In the genomic region with DNA sequence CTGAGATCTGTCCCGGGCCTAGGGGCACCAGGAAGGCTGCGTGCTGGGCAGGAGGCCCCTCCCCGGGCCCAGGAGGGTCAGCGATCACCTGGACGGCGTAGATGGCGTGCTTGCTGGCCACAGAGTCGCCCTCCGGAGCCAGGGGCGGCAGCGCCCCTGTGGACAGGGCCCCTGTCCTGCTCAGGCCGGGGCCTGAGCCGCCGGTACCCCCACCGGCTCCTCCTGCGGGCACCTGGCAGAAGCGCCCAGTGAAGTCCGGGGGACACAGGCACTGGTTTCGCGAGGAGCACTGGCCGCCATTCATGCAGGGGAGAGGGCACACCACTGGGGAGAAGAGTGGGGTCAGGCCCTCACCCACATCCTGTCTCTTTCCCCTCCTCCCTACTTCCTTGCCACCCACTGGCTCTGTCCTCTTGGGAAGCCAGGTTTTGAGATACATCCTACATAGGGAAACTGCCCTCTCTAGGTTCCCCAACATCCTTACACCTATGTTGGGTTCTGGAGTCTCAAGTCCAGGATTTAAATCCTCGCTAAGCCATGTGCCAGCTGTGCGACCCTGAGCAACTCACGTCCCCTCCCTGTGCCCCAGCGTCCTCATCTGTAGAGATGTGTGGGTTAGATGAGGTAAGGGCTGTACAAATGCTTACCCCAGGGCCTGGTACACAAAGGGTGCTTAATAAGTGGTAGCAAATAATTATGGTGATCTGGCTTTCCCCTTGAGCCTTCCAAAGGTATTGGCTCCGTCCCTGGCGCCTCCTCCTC, we compare ENCODE assay signal across 11 cellular contexts. TPM values are rescaled to one million over a fixed set of nuclear protein-coding genes. Genes with fewer than 3 reads are reported as not detected.
DNase-seq lines count a peak whose midpoint lies in the region; ATAC-seq, FAIRE-seq and TF ChIP-seq lines count a peak whose summit lies in the region.
"Had no signal": no experiment of that assay in that cellular context is flagged by ENCODE, and none has a peak within 500 bp of the region (broad histone marks: within the 10 kb centered on the region; RNA-seq: fewer than 3 reads in every experiment).

No MANE protein-coding gene starts in this region.

- H3K27ac Mint-ChIP-seq in activated CD4-positive, alpha-beta T cell treated with anti-CD3 and anti-CD28 coated beads, Interleukin-2, amount 10 ng/mL, durations not matched to agents 7 days and 5 days = peak overlapping the region; percentile 84
- peak overlapping the region; percentile 61 for H3K27ac Mint-ChIP-seq in stimulated activated memory B cell treated with anti-CD40 and anti-IgM and Interleukin-4, amounts not matched to agents 10 μg/mL and 1 μg/mL and 100 μg/mL, for 72 hours

- TF ChIP-seq RAD21 in H1 (IDR thresholded peaks at IDR 0.05 in 1 of 2, conservative IDR thresholded peaks at IDR 0.05 in 1 of 2; ENCODE audit: low read depth in 2 of 2, low read length in 2 of 2) = no peak

- H3K4me1 Mint-ChIP-seq in activated CD4-positive, alpha-beta T cell treated with anti-CD3 and anti-CD28 coated beads, Interleukin-2, amount 10 ng/mL, durations not matched to agents 7 days and 5 days = peaks cover 62% of the 10 kb centered on the region
- peaks cover 60% of the 10 kb centered on the region for H3K4me1 Mint-ChIP-seq in stimulated activated memory B cell treated with anti-CD40 and anti-IgM and Interleukin-4, amounts not matched to agents 10 μg/mL and 1 μg/mL and 100 μg/mL, for 72 hours

- H3K9me3 ChIP-seq in Peyer's patch (no peaks in the 10 kb centered on the region), H1 (ENCODE audit: insufficient read depth in 2 of 2, low read depth in 1 of 2, low read length in 1 of 2) (no peaks in the 10 kb centered on the region)

- H2BK5ac ChIP-seq in H1 (ENCODE audit: low read depth, low read length) = 0 out of 2 replicates have a peak overlapping the region, but pooled peaks have one; percentile 35

- no peaks in the 10 kb centered on the region for H3K27me3 ChIP-seq in Peyer's patch
- H3K27me3 ChIP-seq in H1 (replicated peaks in 1 of 4; ENCODE audit: control insufficient read depth in 3 of 4, extremely low read depth in 1 of 4, insufficient read depth in 3 of 4, low read length in 3 of 4) = peaks cover 0 to 25% (median 16%) of the 10 kb centered on the region in 4 experiments; a peak in 5 of 7 replicates

- H3K79me2 ChIP-seq in H1 (ENCODE audit: control insufficient read depth in 1 of 2, insufficient read depth in 2 of 2, low read length in 2 of 2) = no peaks in the 10 kb centered on the region

- H3K36me3 ChIP-seq in Peyer's patch (no peaks in the 10 kb centered on the region), H1 (ENCODE audit: control insufficient read depth in 2 of 4, insufficient read depth in 4 of 4, low read length in 3 of 4) (no peaks in the 10 kb centered on the region)

- no peaks in the 10 kb centered on the region for H3K9me3 Mint-ChIP-seq in activated CD4-positive, alpha-beta T cell treated with anti-CD3 and anti-CD28 coated beads, Interleukin-2, amount 10 ng/mL, durations not matched to agents 7 days and 5 days
- no peaks in the 10 kb centered on the region for H3K9me3 Mint-ChIP-seq in stimulated activated memory B cell treated with anti-CD40 and anti-IgM and Interleukin-4, amounts not matched to agents 10 μg/mL and 1 μg/mL and 100 μg/mL, for 72 hours

- peak overlapping the region; percentile 58 for H3K4me3 Mint-ChIP-seq in activated CD4-positive, alpha-beta T cell treated with anti-CD3 and anti-CD28 coated beads, Interleukin-2, amount 10 ng/mL, durations not matched to agents 7 days and 5 days
- H3K4me3 Mint-ChIP-seq in stimulated activated memory B cell treated with anti-CD40 and anti-IgM and Interleukin-4, amounts not matched to agents 10 μg/mL and 1 μg/mL and 100 μg/mL, for 72 hours = no peak overlapping the region

- TF ChIP-seq POLR2A in Peyer's patch (IDR thresholded peaks at IDR 0.05) (no peak), H1 (IDR thresholded peaks at IDR 0.05; ENCODE audit: control extremely low read depth in 1 of 2, low read depth in 2 of 2, low read length in 2 of 2) (no peak)

- FAIRE-seq in H1 (lab: Jason Lieb, UNC) = no peak
- FAIRE-seq: GM19239, TTC549 had no signal

- H2AFZ ChIP-seq in H1 (ENCODE audit: low read length) = no peak overlapping the region

- WGBS in H1 (ENCODE audit: extremely low coverage in 1 of 2, insufficient coverage in 1 of 2, insufficient read length in 1 of 2, insufficient replicate concordance in 2 of 2, low coverage in 1 of 2, low lambda C conversion rate in 2 of 2, missing lambda C conversion rate in 1 of 2), 2 experiments = 66% methylated on average over 23 of the region's 27 CpGs; no CpG with 5 or more reads in 1 of the 2 experiments

- H3K23me2 ChIP-seq in H1 (ENCODE audit: low read depth, low read length) = peaks cover 10% of the 10 kb centered on the region; the same call in 1 of the 2 replicates

- no peak for DNase-seq in activated CD4-positive, alpha-beta T cell treated with anti-CD3 and anti-CD28 coated beads, Interleukin-2, amount 10 ng/mL, durations not matched to agents 7 days and 5 days
- DNase-seq in activated CD4-positive, alpha-beta T cell treated with anti-CD3 and anti-CD28 coated beads, Interleukin-2, amount 50 U/mL, for 4 hours = no peak
- DNase-seq in Peyer's patch = no peak
- DNase-seq in H1 (ENCODE audit: low read depth in 1 of 2, low spot score in 2 of 2) = no peak
- no peak for DNase-seq in NK-92 (lab: John Stamatoyannopoulos, UW; ENCODE audit: unreplicated experiment)
- DNase-seq in glomerular visceral epithelial cell (ENCODE audit: extremely low spot score) = no peak
- DNase-seq in NCI-H2081 treated with DMSO at 0.1 percent for 48 hours (lab: John Stamatoyannopoulos, UW) = no peak
- DNase-seq: NCI-H1694 treated with DMSO at 0.1 percent for 48 hours had no signal

- no peak overlapping the region for H3K14ac ChIP-seq in H1 (ENCODE audit: insufficient read length)

- H3K4me1 ChIP-seq in Peyer's patch (peaks cover 14 to 66% (median 21%) of the 10 kb centered on the region in 4 donors), H1 (replicated peaks in 1 of 4; ENCODE audit: control insufficient read depth in 3 of 4, insufficient read depth in 4 of 4, low read length in 3 of 4) (peaks cover 0 to 47% (median 35%) of the 10 kb centered on the region in 4 experiments; a peak in 6 of 7 replicates)

- H3K56ac ChIP-seq in H1 (replicated peaks; ENCODE audit: insufficient read length, low read depth, low read length) = peak overlapping the region; percentile 40

- CTCF ChIA-PET in activated CD4-positive, alpha-beta T cell treated with anti-CD3 and anti-CD28 coated beads, Interleukin-2, amount 10 ng/mL, durations not matched to agents 7 days and 5 days (lab: Charles Lee) = interaction anchor here (1.2 to 4.5 kb wide), 5 partner anchors 11 to 52 kb away, joined by 3 to 37 read pairs (median 4); partner anchors contain the start of genes FAM89B and ZNRD2
- CTCF ChIA-PET in H1 (lab: Charles Lee; ENCODE audit: partially characterized antibody) = interaction anchor here (1.1 to 6.9 kb wide), 9 partner anchors 9 to 60 kb away, joined by 3 to 78 read pairs (median 4); partner anchors contain the start of genes EHBP1L1, FAM89B, MAP3K11 and ZNRD2

- H3K4me2 ChIP-seq in H1 (ENCODE audit: insufficient read depth in 1 of 2, low read depth in 2 of 2, low read length in 2 of 2) = peak overlapping the region; percentile 57 to 72

- no peak for TF ChIP-seq EP300 in H1 (IDR thresholded peaks at IDR 0.05; ENCODE audit: borderline replicate concordance in 1 of 2, low read depth in 2 of 2, low read length in 2 of 2)

- ATAC-seq in stimulated activated memory B cell treated with anti-CD40 and anti-IgM and Interleukin-4, amounts not matched to agents 10 μg/mL and 1 μg/mL and 100 μg/mL, for 72 hours = no peak

- peak overlapping the region; percentile 45 for H4K8ac ChIP-seq in H1 (ENCODE audit: extremely low read depth, insufficient read depth, low read length)

- H3K9ac ChIP-seq in H1 (replicated peaks in 1 of 4; ENCODE audit: extremely low read depth in 1 of 4, low read depth in 3 of 4, low read length in 3 of 4) = no peak overlapping the region; a peak in 1 of 7 replicates

- peaks cover 15% of the 10 kb centered on the region for H3K36me3 Mint-ChIP-seq in activated CD4-positive, alpha-beta T cell treated with anti-CD3 and anti-CD28 coated beads, Interleukin-2, amount 10 ng/mL, durations not matched to agents 7 days and 5 days (ENCODE audit: low read depth)
- H3K36me3 Mint-ChIP-seq in stimulated activated memory B cell treated with anti-CD40 and anti-IgM and Interleukin-4, amounts not matched to agents 10 μg/mL and 1 μg/mL and 100 μg/mL, for 72 hours = no peaks in the 10 kb centered on the region

- H3K18ac ChIP-seq in H1 (ENCODE audit: extremely low read depth, low read length) = no peak overlapping the region

- H3K79me1 ChIP-seq in H1 (ENCODE audit: low read depth, low read length) = no peaks in the 10 kb centered on the region

- TF ChIP-seq CTCF in Peyer's patch (IDR thresholded peaks at IDR 0.05) (no peak), H1 (IDR thresholded peaks at IDR 0.05; ENCODE audit: control extremely low read depth in 1 of 3, insufficient read depth in 1 of 3, low read depth in 1 of 3, low read length in 3 of 3) (no peak)

- 0 out of 2 replicates have a peak overlapping the region, but pooled peaks have one; percentile 60 for H2AK5ac ChIP-seq in H1 (ENCODE audit: low read depth, low read length)

- peak overlapping the region; percentile 90; the same call in 1 of the 2 replicates for H2BK15ac ChIP-seq in H1 (ENCODE audit: low read length)

- H4K91ac ChIP-seq in H1 (replicated peaks; ENCODE audit: insufficient read length, low read length) = peak overlapping the region; percentile 23

- POLR2A ChIA-PET in activated CD4-positive, alpha-beta T cell treated with anti-CD3 and anti-CD28 coated beads, Interleukin-2, amount 10 ng/mL, durations not matched to agents 7 days and 5 days (lab: Charles Lee) = no interaction called here
- POLR2A ChIA-PET in H1 (lab: Charles Lee; ENCODE audit: partially characterized antibody) = interaction anchor here (1.0 to 1.8 kb wide), 4 partner anchors 17 to 23 kb away, joined by 3 to 10 read pairs (median 3); partner anchors contain the start of gene FAM89B

- no peak overlapping the region for H3K4ac ChIP-seq in H1 (replicated peaks; ENCODE audit: insufficient read length, low read depth, low read length)

- H3K23ac ChIP-seq in H1 (ENCODE audit: insufficient read length) = no peak overlapping the region

- H4K20me1 ChIP-seq in H1 (replicated peaks in 1 of 2; ENCODE audit: control insufficient read depth in 1 of 2, insufficient read depth in 2 of 2, low read length in 2 of 2) = peaks cover 0 to 2% of the 10 kb centered on the region in 2 experiments

- H3K4me3 ChIP-seq in Peyer's patch = peak overlapping the region in 1 of 4 donors; percentile 22
- H3K4me3 ChIP-seq in H1 (ENCODE audit: extremely low read depth in 1 of 4, insufficient read depth in 2 of 4, low read depth in 3 of 4, low read length in 4 of 4) = peak overlapping the region; percentile 27 to 59 (median 42); a peak in 7 of 8 replicates

- H2BK12ac ChIP-seq in H1 (ENCODE audit: low read depth, low read length) = peak overlapping the region; percentile 75; the same call in 1 of the 2 replicates

- no peak overlapping the region for H2BK120ac ChIP-seq in H1 (replicated peaks; ENCODE audit: low read depth, low read length)

- no peak overlapping the region for H4K5ac ChIP-seq in H1 (ENCODE audit: insufficient read length, low read depth, low read length)

- peak overlapping the region in 3 of 4 donors; percentile 40 to 97 (median 70) for H3K27ac ChIP-seq in Peyer's patch
- H3K27ac ChIP-seq in H1 (ENCODE audit: low read depth, low read length) = no peak overlapping the region

- H2BK20ac ChIP-seq in H1 (ENCODE audit: low read length) = no peak overlapping the region

- no peaks in the 10 kb centered on the region for H3K27me3 Mint-ChIP-seq in activated CD4-positive, alpha-beta T cell treated with anti-CD3 and anti-CD28 coated beads, Interleukin-2, amount 10 ng/mL, durations not matched to agents 7 days and 5 days
- H3K27me3 Mint-ChIP-seq in stimulated activated memory B cell treated with anti-CD40 and anti-IgM and Interleukin-4, amounts not matched to agents 10 μg/mL and 1 μg/mL and 100 μg/mL, for 72 hours = no peaks in the 10 kb centered on the region

RNA-seq across cellular contexts. Expression of gene LTBP3, which starts 3.9 kb away (rescaled TPM):
- total RNA-seq in activated CD4-positive, alpha-beta T cell treated with anti-CD3 and anti-CD28 coated beads, Interleukin-2, amount 10 ng/mL, durations not matched to agents 7 days and 5 days = 10 to 100 TPM; 80.2 to 92.5 TPM
- 100 to 1,000 TPM in 1 of 4 donors, 10 to 100 TPM in 3; 42.0 to 150 (median 88.3) TPM for total RNA-seq in Peyer's patch
- 12.8 and 15.3 TPM in 2 replicates for total RNA-seq in H1 (2021; fragmentation: NEBNext Ultra II Directional; extraction: Animal tissue kit (Norgen Biotek cat#: 25700))
- polyA plus RNA-seq in H1 (2011; rRNA removed) = 17.8 and 25.2 TPM in 2 replicates
- 16.0 TPM for polyA plus RNA-seq in H1 (2011; cell fraction: cytosol; rRNA removed)
- 71.4 TPM for polyA plus RNA-seq in H1 (2011; cell fraction: nucleus; rRNA removed)
- polyA plus RNA-seq in H1 (2012, experiment 1 of 2) = 7.7 to 16.8 TPM (median 14.8 TPM) in 4 replicates
- polyA plus RNA-seq in H1 (2012, experiment 2 of 2) = 7.9 TPM
- 19.0 TPM for polyA plus RNA-seq in H1 (2013, experiment 1 of 2)
- 16.9 TPM for polyA plus RNA-seq in H1 (2013, experiment 2 of 2)
- polyA minus RNA-seq in H1 (2011; rRNA and poly(A)+ RNA removed) = 2.7 and 4.8 TPM in 2 replicates
- 10.1 TPM for polyA minus RNA-seq in H1 (2011; cell fraction: cytosol; rRNA and poly(A)+ RNA removed)
- polyA minus RNA-seq in H1 (2011; cell fraction: nucleus; rRNA and poly(A)+ RNA removed) = 15.4 TPM

RNA-seq across cellular contexts. Expression of gene ZNRD2, which starts 16.0 kb away (rescaled TPM):
- total RNA-seq in activated CD4-positive, alpha-beta T cell treated with anti-CD3 and anti-CD28 coated beads, Interleukin-2, amount 10 ng/mL, durations not matched to agents 7 days and 5 days = 10 to 100 TPM; 32.4 to 35.4 TPM
- 10 to 100 TPM; 16.5 to 25.7 (median 25.4) TPM for total RNA-seq in Peyer's patch
- 53.4 and 56.1 TPM in 2 replicates for total RNA-seq in H1 (2021; fragmentation: NEBNext Ultra II Directional; extraction: Animal tissue kit (Norgen Biotek cat#: 25700))
- polyA plus RNA-seq in H1 (2011; rRNA removed) = 125 and 148 TPM in 2 replicates
- polyA plus RNA-seq in H1 (2011; cell fraction: cytosol; rRNA removed) = 91.1 TPM
- polyA plus RNA-seq in H1 (2011; cell fraction: nucleus; rRNA removed) = 91.2 TPM
- polyA plus RNA-seq in H1 (2012, experiment 1 of 2) = 84.9 to 91.1 TPM (median 88.1 TPM) in 4 replicates
- polyA plus RNA-seq in H1 (2012, experiment 2 of 2) = 128 TPM
- 85.3 TPM for polyA plus RNA-seq in H1 (2013, experiment 1 of 2)
- 89.8 TPM for polyA plus RNA-seq in H1 (2013, experiment 2 of 2)
- polyA minus RNA-seq in H1 (2011; rRNA and poly(A)+ RNA removed) = 11.7 and 17.5 TPM in 2 replicates
- polyA minus RNA-seq in H1 (2011; cell fraction: cytosol; rRNA and poly(A)+ RNA removed) = 25.8 TPM
- 52.9 TPM for polyA minus RNA-seq in H1 (2011; cell fraction: nucleus; rRNA and poly(A)+ RNA removed)

RNA-seq across cellular contexts. Expression of gene FAM89B, which starts 18.1 kb away (rescaled TPM):
- 10 to 100 TPM; 34.1 to 42.1 TPM for total RNA-seq in activated CD4-positive, alpha-beta T cell treated with anti-CD3 and anti-CD28 coated beads, Interleukin-2, amount 10 ng/mL, durations not matched to agents 7 days and 5 days
- total RNA-seq in Peyer's patch = 10 to 100 TPM; 30.8 to 44.6 (median 32.4) TPM
- 15.8 and 17.6 TPM in 2 replicates for total RNA-seq in H1 (2021; fragmentation: NEBNext Ultra II Directional; extraction: Animal tissue kit (Norgen Biotek cat#: 25700))
- polyA plus RNA-seq in H1 (2011; rRNA removed) = 32.4 and 39.2 TPM in 2 replicates
- polyA plus RNA-seq in H1 (2011; cell fraction: cytosol; rRNA removed) = 21.2 TPM
- polyA plus RNA-seq in H1 (2011; cell fraction: nucleus; rRNA removed) = 30.1 TPM
- polyA plus RNA-seq in H1 (2012, experiment 1 of 2) = 11.0 to 14.3 TPM (median 11.7 TPM) in 4 replicates
- 14.5 TPM for polyA plus RNA-seq in H1 (2012, experiment 2 of 2)
- 16.9 TPM for polyA plus RNA-seq in H1 (2013, experiment 1 of 2)
- 17.1 TPM for polyA plus RNA-seq in H1 (2013, experiment 2 of 2)
- 5.8 and 6.0 TPM in 2 replicates for polyA minus RNA-seq in H1 (2011; rRNA and poly(A)+ RNA removed)
- polyA minus RNA-seq in H1 (2011; cell fraction: cytosol; rRNA and poly(A)+ RNA removed) = 6.2 TPM
- 17.7 TPM for polyA minus RNA-seq in H1 (2011; cell fraction: nucleus; rRNA and poly(A)+ RNA removed)

RNA-seq across cellular contexts. Expression of gene EHBP1L1, which starts 21.6 kb away (rescaled TPM):
- total RNA-seq in activated CD4-positive, alpha-beta T cell treated with anti-CD3 and anti-CD28 coated beads, Interleukin-2, amount 10 ng/mL, durations not matched to agents 7 days and 5 days = 10 to 100 TPM; 69.2 to 96.7 TPM
- total RNA-seq in Peyer's patch = 100 to 1,000 TPM in 3 of 4 donors, 10 to 100 TPM in 1; 65.2 to 163 (median 121) TPM
- 6.6 and 7.9 TPM in 2 replicates for total RNA-seq in H1 (2021; fragmentation: NEBNext Ultra II Directional; extraction: Animal tissue kit (Norgen Biotek cat#: 25700))
- 4.3 and 6.2 TPM in 2 replicates for polyA plus RNA-seq in H1 (2011; rRNA removed)
- 7.3 TPM for polyA plus RNA-seq in H1 (2011; cell fraction: cytosol; rRNA removed)
- polyA plus RNA-seq in H1 (2011; cell fraction: nucleus; rRNA removed) = 21.8 TPM
- polyA plus RNA-seq in H1 (2012, experiment 1 of 2) = 4.6 to 6.7 TPM (median 5.1 TPM) in 4 replicates
- polyA plus RNA-seq in H1 (2012, experiment 2 of 2) = 1.2 TPM
- 6.2 TPM for polyA plus RNA-seq in H1 (2013, experiment 1 of 2)
- polyA plus RNA-seq in H1 (2013, experiment 2 of 2) = 5.6 TPM
- polyA minus RNA-seq in H1 (2011; rRNA and poly(A)+ RNA removed) = 1.8 and 1.9 TPM in 2 replicates
- polyA minus RNA-seq in H1 (2011; cell fraction: cytosol; rRNA and poly(A)+ RNA removed) = 3.4 TPM
- polyA minus RNA-seq in H1 (2011; cell fraction: nucleus; rRNA and poly(A)+ RNA removed) = 3.8 TPM

RNA-seq across cellular contexts. Expression of gene SCYL1, which starts 29.4 kb away (rescaled TPM):
- total RNA-seq in activated CD4-positive, alpha-beta T cell treated with anti-CD3 and anti-CD28 coated beads, Interleukin-2, amount 10 ng/mL, durations not matched to agents 7 days and 5 days = 10 to 100 TPM; 59.1 to 62.1 TPM
- 10 to 100 TPM; 73.4 to 88.1 (median 79.0) TPM for total RNA-seq in Peyer's patch
- total RNA-seq in H1 (2021; fragmentation: NEBNext Ultra II Directional; extraction: Animal tissue kit (Norgen Biotek cat#: 25700)) = 59.4 and 59.8 TPM in 2 replicates
- polyA plus RNA-seq in H1 (2011; rRNA removed) = 77.7 and 111 TPM in 2 replicates
- 81.5 TPM for polyA plus RNA-seq in H1 (2011; cell fraction: cytosol; rRNA removed)
- polyA plus RNA-seq in H1 (2011; cell fraction: nucleus; rRNA removed) = 125 TPM
- polyA plus RNA-seq in H1 (2012, experiment 1 of 2) = 25.2 to 54.4 TPM (median 48.4 TPM) in 4 replicates
- polyA plus RNA-seq in H1 (2012, experiment 2 of 2) = 47.9 TPM
- polyA plus RNA-seq in H1 (2013, experiment 1 of 2) = 44.5 TPM
- polyA plus RNA-seq in H1 (2013, experiment 2 of 2) = 50.1 TPM
- 40.4 and 48.7 TPM in 2 replicates for polyA minus RNA-seq in H1 (2011; rRNA and poly(A)+ RNA removed)
- polyA minus RNA-seq in H1 (2011; cell fraction: cytosol; rRNA and poly(A)+ RNA removed) = 40.9 TPM
- polyA minus RNA-seq in H1 (2011; cell fraction: nucleus; rRNA and poly(A)+ RNA removed) = 32.2 TPM
